Comparison of ENCODE assay signal across 28 cellular contexts in genomic region chr20:49904440-49905214, GRCh38.
"Had no signal": no experiment of that assay in that cellular context is flagged by ENCODE, and none has a peak within 500 bp of the region (broad histone marks: within the 10 kb centered on the region; RNA-seq: fewer than 3 reads in every experiment).

No MANE protein-coding gene starts in this region.

- H3K9ac ChIP-seq: SK-N-SH had no signal

- H3K9me3 Mint-ChIP-seq: activated naive CD4-positive, alpha-beta T cell treated with anti-CD3 and anti-CD28 coated beads, Interleukin-2, amount 50 U/mL, for 72 hours; activated naive CD8-positive, alpha-beta T cell treated with anti-CD3 and anti-CD28 coated beads, Interleukin-2, amount 50 U/mL, for 24 hours; brain had no signal

- H3K4me3 Mint-ChIP-seq: activated CD8-positive, alpha-beta T cell treated with anti-CD3 and anti-CD28 coated beads, Interleukin-2, amount 10 ng/mL, durations not matched to agents 7 days and 5 days; activated naive CD8-positive, alpha-beta T cell treated with anti-CD3 and anti-CD28 coated beads, Interleukin-2, amount 50 U/mL, for 24 hours; brain had no signal

- H3K4me3 ChIP-seq: ascending aorta, cardiac muscle cell, SJCRH30 had no signal

- H3K27me3 ChIP-seq: ascending aorta, cardiac muscle cell, SJCRH30 had no signal

- ATAC-seq: activated CD8-positive, alpha-beta T cell treated with anti-CD3 and anti-CD28 coated beads, Interleukin-2, amount 10 ng/mL, durations not matched to agents 7 days and 5 days; activated naive CD4-positive, alpha-beta T cell treated with anti-CD3 and anti-CD28 coated beads, Interleukin-2, amount 50 U/mL, for 72 hours; activated naive CD8-positive, alpha-beta T cell treated with anti-CD3 and anti-CD28 coated beads, Interleukin-2, amount 50 U/mL, for 24 hours had no signal

- H3K4me1 ChIP-seq: ascending aorta had no signal

- H3K4me2 ChIP-seq: SK-N-SH had no signal

- H3K9me3 ChIP-seq: ascending aorta, SJCRH30, SK-N-SH had no signal

- DNase-seq: activated CD4-positive, alpha-beta T cell treated with anti-CD3 and anti-CD28 coated beads for 4 hours; activated CD4-positive, alpha-beta T cell treated with anti-CD3 and anti-CD28 coated beads, Interleukin-2, amount 50 U/mL, for 4 hours; activated CD8-positive, alpha-beta memory T cell treated with anti-CD3 and anti-CD28 coated beads, Interleukin-2, amount 50 U/mL, for 48 hours; activated CD8-positive, alpha-beta T cell treated with anti-CD3 and anti-CD28 coated beads, Interleukin-2, amount 10 ng/mL, durations not matched to agents 7 days and 5 days; activated naive CD4-positive, alpha-beta T cell treated with Interleukin-2 at 50 U/mL for 16 hours; activated naive CD8-positive, alpha-beta T cell treated with anti-CD3 and anti-CD28 coated beads, Interleukin-2, amount 50 U/mL, for 24 hours; activated T-cell treated with anti-CD3 and anti-CD28 coated beads, Interleukin-2, amount 50 U/mL, for 1 hour; amniotic stem cell; Kasumi-1; KBM-7; NCI-H1092; NCI-H1417; NCI-H1930; NCI-H2171 treated with DMSO at 0.1 percent for 48 hours; NCI-H345; NCI-H510A; NCI-H526 treated with DMSO at 0.1 percent for 48 hours; NCI-H82; Right ventricle myocardium superior; RPMI8226; SJCRH30; SK-N-SH; T-helper 1 cell; WERI-Rb-1 had no signal

- H3K27me3 Mint-ChIP-seq: activated naive CD8-positive, alpha-beta T cell treated with anti-CD3 and anti-CD28 coated beads, Interleukin-2, amount 50 U/mL, for 24 hours; brain had no signal

- H3K27ac ChIP-seq: ascending aorta, cardiac muscle cell, SJCRH30, WERI-Rb-1 had no signal

- H3K4me1 Mint-ChIP-seq: activated naive CD8-positive, alpha-beta T cell treated with anti-CD3 and anti-CD28 coated beads, Interleukin-2, amount 50 U/mL, for 24 hours had no signal

- H3K27ac Mint-ChIP-seq: activated CD8-positive, alpha-beta T cell treated with anti-CD3 and anti-CD28 coated beads, Interleukin-2, amount 10 ng/mL, durations not matched to agents 7 days and 5 days; brain had no signal
